35 cellular contexts compared by ENCODE assay signal in the genomic region with DNA sequence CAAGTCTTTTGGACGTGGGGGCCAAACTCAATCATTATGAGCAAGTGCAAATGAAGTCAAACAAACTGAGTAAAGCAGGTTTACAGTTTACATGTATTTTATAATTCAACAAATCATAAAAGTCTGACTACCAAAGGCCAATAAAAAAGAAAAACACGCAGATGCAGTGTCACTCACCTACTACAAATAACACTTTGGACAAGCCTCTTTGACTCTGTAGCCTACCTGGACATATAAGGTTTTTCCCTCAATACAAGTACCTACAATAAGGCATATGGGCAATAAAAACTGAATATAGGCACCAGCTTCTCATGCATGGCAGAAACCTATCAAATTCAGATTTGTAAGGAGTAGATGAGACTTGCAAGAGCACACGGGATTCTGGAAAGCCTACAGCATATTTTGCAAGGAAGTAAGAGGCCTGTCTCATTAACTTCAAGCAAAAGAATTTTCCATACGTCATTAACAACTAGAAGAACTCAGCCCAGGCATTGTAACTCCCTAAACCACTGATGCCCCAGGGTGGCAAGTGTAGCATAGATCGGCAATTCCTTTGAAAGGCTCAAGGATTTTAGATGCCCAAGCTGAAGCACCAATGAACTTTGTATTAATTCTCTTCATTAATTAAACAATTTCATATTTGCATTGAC.
"Had no signal": no experiment of that assay in that cellular context is flagged by ENCODE, and none has a peak within 500 bp of the region (broad histone marks: within the 10 kb centered on the region; RNA-seq: fewer than 3 reads in every experiment).

No MANE protein-coding gene starts in this region.

- H3K27ac Mint-ChIP-seq: activated CD4-positive, alpha-beta memory T cell treated with anti-CD3 and anti-CD28 coated beads for 36 hours; activated naive CD8-positive, alpha-beta T cell treated with anti-CD3 and anti-CD28 coated beads for 36 hours; WTC11 had no signal

- H3K4me3 Mint-ChIP-seq: activated CD4-positive, alpha-beta memory T cell treated with anti-CD3 and anti-CD28 coated beads for 36 hours; activated naive CD8-positive, alpha-beta T cell treated with anti-CD3 and anti-CD28 coated beads for 36 hours; activated T-cell treated with anti-CD3 and anti-CD28 coated beads, Interleukin-2, amount 50 U/mL, for 4 hours; WTC11 had no signal

- H3K36me3 ChIP-seq: brain microvascular endothelial cell had no signal

- H3K4me2 ChIP-seq: PC-9 had no signal

- H3K27me3 Mint-ChIP-seq: activated CD4-positive, alpha-beta memory T cell treated with anti-CD3 and anti-CD28 coated beads for 36 hours; activated naive CD8-positive, alpha-beta T cell treated with anti-CD3 and anti-CD28 coated beads for 36 hours had no signal

- H3K27me3 ChIP-seq: brain microvascular endothelial cell had no signal

- H3K4me3 ChIP-seq: K562, PC-9 had no signal

- H3K9me3 Mint-ChIP-seq: WTC11 had no signal

- H3K36me3 Mint-ChIP-seq: WTC11 had no signal

- H2AFZ ChIP-seq: PC-9 had no signal

- H3K27ac ChIP-seq: brain microvascular endothelial cell, PC-9, RWPE1 had no signal

- DNase-seq: activated CD4-positive, alpha-beta memory T cell treated with anti-CD3 and anti-CD28 coated beads for 36 hours; activated CD4-positive, alpha-beta T cell treated with anti-CD3 and anti-CD28 coated beads for 4 hours; activated CD4-positive, alpha-beta T cell treated with anti-CD3 and anti-CD28 coated beads, Interleukin-2, amount 50 U/mL, for 1 hour; activated CD8-positive, alpha-beta memory T cell treated with anti-CD3 and anti-CD28 coated beads, Interleukin-2, amount 50 U/mL, for 4 hours; activated effector memory CD4-positive, alpha-beta T cell treated with anti-CD3 and anti-CD28 coated beads, Interleukin-2, amount 50 U/mL, for 16 hours; activated naive CD4-positive, alpha-beta T cell; activated naive CD4-positive, alpha-beta T cell treated with anti-CD3 and anti-CD28 coated beads, Interleukin-2, amount 50 U/mL, for 16 hours; activated naive CD8-positive, alpha-beta T cell treated with anti-CD3 and anti-CD28 coated beads for 36 hours; activated T-cell treated with anti-CD3 and anti-CD28 coated beads for 4 hours; activated T-cell treated with anti-CD3 and anti-CD28 coated beads, Interleukin-2, amount 50 U/mL, for 4 hours; amniotic stem cell; aorta; brain microvascular endothelial cell; central memory CD4-positive, alpha-beta T cell; IMR-90; Karpas-422; NCI-H1048; NCI-H1436 treated with DMSO at 0.1 percent for 48 hours; NCI-H1694 treated with DMSO at 0.1 percent for 48 hours; NCI-H2029; NCI-H345; NCI-H526; NCI-H748 treated with DMSO at 0.1 percent for 48 hours; NK-92 treated with Interleukin-12 subunit alpha and Interleukin-12 subunit beta, amount 100 ng/mL, for 24 hours; PC-9; SIG-M5; SW 1271; T-helper 1 cell; T-helper 2 cell; T1000 had no signal

- ATAC-seq: activated CD4-positive, CD25-positive, alpha-beta regulatory T cell treated with anti-CD3 and anti-CD28 coated beads, Interleukin-2, amount 50 U/mL, for 24 hours; activated T-cell treated with anti-CD3 and anti-CD28 coated beads, Interleukin-2, amount 50 U/mL, for 4 hours; K562; Right ventricle myocardium inferior; WTC11 had no signal
